Comparison of ENCODE assay signal across 2 cellular contexts in the genomic region with DNA sequence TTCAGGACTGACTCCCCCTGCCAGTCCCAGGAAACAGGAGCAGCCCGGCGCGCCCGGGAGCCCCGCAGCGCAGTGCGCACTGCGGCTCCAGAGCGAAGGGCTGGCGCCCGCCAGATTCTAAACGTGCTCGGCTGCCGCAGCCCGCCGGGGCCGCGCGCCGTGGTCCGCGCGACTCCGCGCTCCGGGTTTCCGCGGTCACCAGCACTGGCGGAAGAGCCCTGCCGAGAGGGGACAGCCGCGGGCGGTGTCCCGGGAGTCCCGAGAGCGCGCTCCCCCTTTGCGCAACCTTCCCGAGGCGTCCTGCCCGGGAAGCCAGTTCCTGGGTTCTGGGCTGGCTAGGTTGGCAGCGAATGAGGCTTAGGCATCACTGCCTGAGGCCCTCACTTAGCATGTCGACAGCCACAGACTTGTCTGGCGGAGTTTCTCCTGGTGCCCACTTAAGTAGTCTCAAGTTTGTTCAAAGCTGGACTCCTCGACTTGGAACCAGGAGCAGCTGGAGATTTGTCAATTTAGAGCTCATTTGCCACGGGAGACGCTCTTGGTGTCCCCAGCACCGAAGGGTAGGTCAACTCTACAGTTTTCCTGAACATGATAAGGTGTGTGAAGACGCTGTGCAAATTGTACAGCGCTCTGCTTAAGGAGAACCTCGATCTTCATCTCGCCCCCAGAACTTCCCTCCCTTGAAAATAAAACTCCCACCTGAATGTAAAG.
A peak's percentile ranks its signal among the peaks of the same experiment; 100 is the strongest.
TF ChIP-seq lines count a peak whose summit lies in the region.

No MANE protein-coding gene starts in this region.

TF ChIP-seq in HCT116, 20 proteins besides CTCF, POLR2A, EP300 and RAD21 (continued from another document):
- TF ChIP-seq, protein P1, sequence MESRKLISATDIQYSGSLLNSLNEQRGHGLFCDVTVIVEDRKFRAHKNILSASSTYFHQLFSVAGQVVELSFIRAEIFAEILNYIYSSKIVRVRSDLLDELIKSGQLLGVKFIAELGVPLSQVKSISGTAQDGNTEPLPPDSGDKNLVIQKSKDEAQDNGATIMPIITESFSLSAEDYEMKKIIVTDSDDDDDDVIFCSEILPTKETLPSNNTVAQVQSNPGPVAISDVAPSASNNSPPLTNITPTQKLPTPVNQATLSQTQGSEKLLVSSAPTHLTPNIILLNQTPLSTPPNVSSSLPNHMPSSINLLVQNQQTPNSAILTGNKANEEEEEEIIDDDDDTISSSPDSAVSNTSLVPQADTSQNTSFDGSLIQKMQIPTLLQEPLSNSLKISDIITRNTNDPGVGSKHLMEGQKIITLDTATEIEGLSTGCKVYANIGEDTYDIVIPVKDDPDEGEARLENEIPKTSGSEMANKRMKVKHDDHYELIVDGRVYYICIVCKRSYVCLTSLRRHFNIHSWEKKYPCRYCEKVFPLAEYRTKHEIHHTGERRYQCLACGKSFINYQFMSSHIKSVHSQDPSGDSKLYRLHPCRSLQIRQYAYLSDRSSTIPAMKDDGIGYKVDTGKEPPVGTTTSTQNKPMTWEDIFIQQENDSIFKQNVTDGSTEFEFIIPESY (IDR thresholded peaks at IDR 0.05; ENCODE audit: extremely low read depth, insufficient replicate concordance, low read length): no peak
- TF ChIP-seq EZH2 (IDR thresholded peaks at IDR 0.05): no peak
- peak; percentile 92 for TF ChIP-seq CEBPB (IDR thresholded peaks at IDR 0.05; ENCODE audit: low read depth)
- TF ChIP-seq JUND (IDR thresholded peaks at IDR 0.05): peak; percentile 57; the same call in 1 of the 2 replicates
- TF ChIP-seq SIN3A (IDR thresholded peaks at IDR 0.05; ENCODE audit: low read depth): peak; percentile 72; the same call in 1 of the 2 replicates
TF ChIP-seq in HCT116: peak in this region for 7.

TF ChIP-seq in liver, 16 proteins besides CTCF, POLR2A, EP300 and RAD21 (continued from another document):
- TF ChIP-seq, protein P2, sequence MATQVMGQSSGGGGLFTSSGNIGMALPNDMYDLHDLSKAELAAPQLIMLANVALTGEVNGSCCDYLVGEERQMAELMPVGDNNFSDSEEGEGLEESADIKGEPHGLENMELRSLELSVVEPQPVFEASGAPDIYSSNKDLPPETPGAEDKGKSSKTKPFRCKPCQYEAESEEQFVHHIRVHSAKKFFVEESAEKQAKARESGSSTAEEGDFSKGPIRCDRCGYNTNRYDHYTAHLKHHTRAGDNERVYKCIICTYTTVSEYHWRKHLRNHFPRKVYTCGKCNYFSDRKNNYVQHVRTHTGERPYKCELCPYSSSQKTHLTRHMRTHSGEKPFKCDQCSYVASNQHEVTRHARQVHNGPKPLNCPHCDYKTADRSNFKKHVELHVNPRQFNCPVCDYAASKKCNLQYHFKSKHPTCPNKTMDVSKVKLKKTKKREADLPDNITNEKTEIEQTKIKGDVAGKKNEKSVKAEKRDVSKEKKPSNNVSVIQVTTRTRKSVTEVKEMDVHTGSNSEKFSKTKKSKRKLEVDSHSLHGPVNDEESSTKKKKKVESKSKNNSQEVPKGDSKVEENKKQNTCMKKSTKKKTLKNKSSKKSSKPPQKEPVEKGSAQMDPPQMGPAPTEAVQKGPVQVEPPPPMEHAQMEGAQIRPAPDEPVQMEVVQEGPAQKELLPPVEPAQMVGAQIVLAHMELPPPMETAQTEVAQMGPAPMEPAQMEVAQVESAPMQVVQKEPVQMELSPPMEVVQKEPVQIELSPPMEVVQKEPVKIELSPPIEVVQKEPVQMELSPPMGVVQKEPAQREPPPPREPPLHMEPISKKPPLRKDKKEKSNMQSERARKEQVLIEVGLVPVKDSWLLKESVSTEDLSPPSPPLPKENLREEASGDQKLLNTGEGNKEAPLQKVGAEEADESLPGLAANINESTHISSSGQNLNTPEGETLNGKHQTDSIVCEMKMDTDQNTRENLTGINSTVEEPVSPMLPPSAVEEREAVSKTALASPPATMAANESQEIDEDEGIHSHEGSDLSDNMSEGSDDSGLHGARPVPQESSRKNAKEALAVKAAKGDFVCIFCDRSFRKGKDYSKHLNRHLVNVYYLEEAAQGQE (IDR thresholded peaks at IDR 0.05): peak; percentile 39
- TF ChIP-seq, protein P1 (IDR thresholded peaks at IDR 0.05): no peak
- TF ChIP-seq RXRA (IDR thresholded peaks at IDR 0.05): peak in 1 of 2 donors; percentile 15
- no peak for TF ChIP-seq FOXA2 (IDR thresholded peaks at IDR 0.05)
- TF ChIP-seq GABPA (IDR thresholded peaks at IDR 0.05 in 1 of 2, conservative IDR thresholded peaks at IDR 0.05 in 1 of 2): peak in 1 of 2 donors; percentile 68
